20 cellular contexts compared by ENCODE assay signal in genomic region chrX:85504381-85504780, GRCh38.
A peak's percentile ranks its signal among the peaks of the same experiment; 100 is the strongest.
DNase-seq lines count a peak whose midpoint lies in the region; ATAC-seq and TF ChIP-seq lines count a peak whose summit lies in the region.
"Had no signal": no experiment of that assay in that cellular context is flagged by ENCODE, and none has a peak within 500 bp of the region (broad histone marks: within the 10 kb centered on the region; RNA-seq: fewer than 3 reads in every experiment).

No MANE protein-coding gene starts in this region.

- BruUV-seq in mammary epithelial cell (replicated peaks; lab: Mats Ljungman, UMichigan), result no TSS peak

- no peaks in the 10 kb centered on the region for H3K36me3 Mint-ChIP-seq in CD14-positive monocyte
- H3K36me3 Mint-ChIP-seq: CD4-positive, alpha-beta memory T cell had no signal

- TF ChIP-seq CTCF in mammary epithelial cell (conservative IDR thresholded peaks at IDR 0.05 in 1 of 2, IDR thresholded peaks at IDR 0.05 in 1 of 2; ENCODE audit: extremely low read depth in 1 of 2, insufficient read depth in 1 of 2, low read depth in 1 of 2, low read length in 2 of 2) (no peak), suprapubic skin (IDR thresholded peaks at IDR 0.05) (no peak), CD14-positive monocyte (IDR thresholded peaks at IDR 0.05) (no peak)

- dilution Hi-C loops in mammary epithelial cell (cut with HindIII; ENCODE audit: low sequenced_read_pairs), result no loop called here

- TF ChIP-seq EP300 in suprapubic skin (IDR thresholded peaks at IDR 0.05), result no peak

- peaks cover 48% of the 10 kb centered on the region for H3K4me1 ChIP-seq in HAP-1
- peaks cover 36% of the 10 kb centered on the region for H3K4me1 ChIP-seq in mammary epithelial cell (ENCODE audit: insufficient read depth, low read length)
- no peaks in the 10 kb centered on the region for H3K4me1 ChIP-seq in suprapubic skin
- H3K4me1 ChIP-seq: A549; BLaER1 treated with 17β-estradiol and CSF1 and Interleukin-3, amounts not matched to agents 10 nM and 100 nM had no signal

- H3K4me3 Mint-ChIP-seq in CD14-positive monocyte, result no peak overlapping the region
- H3K4me3 Mint-ChIP-seq: CD4-positive, alpha-beta memory T cell; HFFc6 had no signal

- H3K9me3 ChIP-seq in HAP-1 (no peaks in the 10 kb centered on the region), mammary epithelial cell (replicated peaks; ENCODE audit: insufficient read depth, low read length) (no peaks in the 10 kb centered on the region), suprapubic skin (no peaks in the 10 kb centered on the region)
- H3K9me3 ChIP-seq: A549; BLaER1 treated with 17β-estradiol and CSF1 and Interleukin-3, amounts not matched to agents 10 nM and 100 nM had no signal

- H3K27ac Mint-ChIP-seq in CD14-positive monocyte, result no peak overlapping the region
- H3K27ac Mint-ChIP-seq: CD4-positive, alpha-beta memory T cell; HFFc6 had no signal

- H3K4me3 ChIP-seq in HAP-1, result no peak overlapping the region
- no peak overlapping the region for H3K4me3 ChIP-seq in mammary epithelial cell (replicated peaks in 1 of 3; ENCODE audit: insufficient read depth in 1 of 3, low read depth in 2 of 3, low read length in 3 of 3)
- H3K4me3 ChIP-seq in suprapubic skin, result no peak overlapping the region
- H3K4me3 ChIP-seq: A549; BLaER1 treated with 17β-estradiol and CSF1 and Interleukin-3, amounts not matched to agents 10 nM and 100 nM had no signal

- H3K9ac ChIP-seq in mammary epithelial cell (ENCODE audit: insufficient read depth, low read length), result peak overlapping the region; percentile 39
- H3K9ac ChIP-seq: BLaER1 treated with 17β-estradiol and CSF1 and Interleukin-3, amounts not matched to agents 10 nM and 100 nM had no signal

- intact Hi-C loops in mammary epithelial cell (cut with micrococcal nuclease), result no loop called here
- intact Hi-C loops in CD14-positive monocyte (cut with micrococcal nuclease), result no loop called here

- 64% methylated on average over 1 of the region's 1 CpG for WGBS in mammary epithelial cell (ENCODE audit: low coverage, missing lambda C conversion rate)
- WGBS in suprapubic skin, result 29% methylated on average over 1 of the region's 1 CpG

- no peaks in the 10 kb centered on the region for H3K79me2 ChIP-seq in mammary epithelial cell (ENCODE audit: insufficient read depth, low read length)

- H2AFZ ChIP-seq in mammary epithelial cell (ENCODE audit: low read depth, low read length), result peak overlapping the region; percentile 64

- TF ChIP-seq POLR2A in suprapubic skin (IDR thresholded peaks at IDR 0.05), result no peak

- H3K36me3 ChIP-seq in HAP-1 (replicated peaks), result no peaks in the 10 kb centered on the region
- no peaks in the 10 kb centered on the region for H3K36me3 ChIP-seq in mammary epithelial cell (ENCODE audit: insufficient read depth, low read length)
- no peaks in the 10 kb centered on the region for H3K36me3 ChIP-seq in suprapubic skin
- H3K36me3 ChIP-seq: BLaER1 treated with 17β-estradiol and CSF1 and Interleukin-3, amounts not matched to agents 10 nM and 100 nM had no signal

- CTCF ChIA-PET in mammary epithelial cell (lab: Charles Lee; ENCODE audit: low non-redundant PET), result no interaction called here

- peaks cover 0 to 2% (median 0%) of the 10 kb centered on the region in 7 donors for H3K9me3 Mint-ChIP-seq in CD14-positive monocyte
- H3K9me3 Mint-ChIP-seq: CD4-positive, alpha-beta memory T cell; HFFc6 had no signal

- H3K27me3 Mint-ChIP-seq in CD14-positive monocyte (ENCODE audit: low read depth in 3 of 3), result no peaks in the 10 kb centered on the region
- H3K27me3 Mint-ChIP-seq: CD4-positive, alpha-beta memory T cell had no signal

- no peak for ATAC-seq in GM19452 (IDR thresholded peaks at IDR 0.05; ENCODE audit: unreplicated experiment)
- ATAC-seq: A549 had no signal

- H3K27me3 ChIP-seq in HAP-1 (ENCODE audit: low read depth) (no peaks in the 10 kb centered on the region), mammary epithelial cell (ENCODE audit: insufficient read depth, low read length) (no peaks in the 10 kb centered on the region), suprapubic skin (no peaks in the 10 kb centered on the region)

- H4K20me1 ChIP-seq in mammary epithelial cell (ENCODE audit: insufficient read depth, low read length), result no peaks in the 10 kb centered on the region
- H4K20me1 ChIP-seq: BLaER1 treated with 17β-estradiol and CSF1 and Interleukin-3, amounts not matched to agents 10 nM and 100 nM had no signal

- H3K4me1 Mint-ChIP-seq in CD14-positive monocyte, result no peaks in the 10 kb centered on the region
- H3K4me1 Mint-ChIP-seq: CD4-positive, alpha-beta memory T cell had no signal

- H3K27ac ChIP-seq in mammary epithelial cell (ENCODE audit: insufficient read depth, low read depth, low read length) (peak overlapping the region; percentile 78), suprapubic skin (peak overlapping the region; percentile 60)
- H3K27ac ChIP-seq: A549; BLaER1 treated with 17β-estradiol and CSF1 and Interleukin-3, amounts not matched to agents 10 nM and 100 nM; RWPE1 had no signal

- in situ Hi-C loops in HAP-1 (cut with MboI; ENCODE audit: low sequenced_read_pairs) (no loop called here), mammary epithelial cell (cut with MboI; ENCODE audit: low sequenced_read_pairs in 2 of 2) (no loop called here)

- DNase-seq in HAP-1 (ENCODE audit: low spot score in 2 of 2), result peak; percentile 29 to 98
- peak; percentile 89 for DNase-seq in NCI-H82 (lab: John Stamatoyannopoulos, UW)
- DNase-seq in mammary epithelial cell, result no peak
- no peak for DNase-seq in suprapubic skin (ENCODE audit: low spot score in 2 of 2)
- DNase-seq in CD14-positive monocyte (ENCODE audit: low spot score), result no peak
- DNase-seq in foreskin melanocyte, result no peak
- DNase-seq: AML-193; CD4-positive, alpha-beta memory T cell; DND-41; HFFc6; KBM-7; MM.1S; NCI-H2029; NCI-H446; SHP77 treated with DMSO at 0.1 percent for 48 hours; T-helper 1 cell had no signal

- no peak overlapping the region for H3K4me2 ChIP-seq in mammary epithelial cell (ENCODE audit: insufficient read depth, low read depth, low read length)
- H3K4me2 ChIP-seq: A549; BLaER1 treated with 17β-estradiol and CSF1 and Interleukin-3, amounts not matched to agents 10 nM and 100 nM had no signal

Comparison
In these comparisons a context has a peak if more than half of its experiments do, and no peak if none do; other contexts are left out.
1. DNase-seq: peak in HAP-1 (2 of 2) and NCI-H82 (single experiment); none in mammary epithelial cell (single experiment), suprapubic skin (0 of 2), CD14-positive monocyte (single experiment) and foreskin melanocyte (single experiment).